8 cellular contexts compared by ENCODE assay signal in the genomic region with DNA sequence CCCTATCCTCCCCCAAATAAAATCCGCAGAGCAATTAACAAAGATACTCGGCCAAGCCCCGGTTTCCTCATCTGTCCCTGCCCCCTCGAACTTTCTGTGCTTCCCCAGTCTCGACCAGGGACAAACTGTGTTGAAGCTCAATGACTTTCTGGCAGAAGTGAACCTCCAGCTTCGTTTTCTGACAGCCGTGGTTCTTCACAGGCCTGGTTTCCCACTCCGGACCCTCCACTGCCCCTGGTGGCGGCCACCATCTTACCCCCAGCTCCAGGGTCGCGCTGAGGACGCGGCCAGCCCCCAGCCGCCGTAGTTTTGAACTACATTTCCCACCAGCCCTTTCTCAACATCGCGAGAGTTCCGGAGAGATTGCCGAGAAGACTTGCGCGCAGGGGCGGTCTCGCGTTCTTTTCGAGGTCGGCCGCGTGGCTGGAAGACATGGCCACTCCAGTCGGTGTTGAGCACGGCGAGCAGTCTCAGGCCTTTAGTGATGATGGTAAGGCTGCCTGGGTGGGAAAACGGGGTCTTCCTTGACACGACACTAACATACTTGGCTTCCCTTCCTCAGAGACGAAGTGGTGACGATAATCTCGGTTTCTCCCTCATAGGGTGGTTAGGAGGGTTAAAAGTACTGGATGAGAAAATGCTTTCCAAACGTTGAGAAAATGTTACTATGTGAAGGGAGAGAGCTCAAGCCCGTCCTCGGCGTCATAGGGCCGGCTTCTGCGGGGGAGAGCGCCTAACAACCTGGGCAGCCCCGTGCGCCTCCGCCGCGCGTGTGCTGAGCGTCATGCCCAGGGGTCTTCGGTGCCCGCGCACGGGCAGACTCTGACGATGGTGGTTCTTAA. TPM values are rescaled to one million over a fixed set of nuclear protein-coding genes. Genes with fewer than 3 reads are reported as not detected.
DNase-seq lines count a peak whose midpoint lies in the region; ATAC-seq and TF ChIP-seq lines count a peak whose summit lies in the region.

No MANE protein-coding gene starts in this region.

- CTCF ChIA-PET in activated B cell treated with CpG ODN at 0.5 μM for 24 hours (lab: Charles Lee): interaction anchor here (0.7 to 2.9 kb wide), 11 partner anchors 10 to 159 kb away, joined by 3 to 35 read pairs (median 6); no protein-coding TSS in a partner anchor

- TF ChIP-seq CTCF in AG09319 (IDR thresholded peaks at IDR 0.05; ENCODE audit: low read depth, low read length) (peak; percentile 62), activated B cell treated with CpG ODN at 0.5 μM for 24 hours (IDR thresholded peaks at IDR 0.05) (no peak)

- H3K36me3 Mint-ChIP-seq in activated B cell treated with CpG ODN at 0.5 μM for 24 hours (ENCODE audit: low read depth): peaks cover 40% of the 10 kb centered on the region

- H3K27ac Mint-ChIP-seq in activated B cell treated with CpG ODN at 0.5 μM for 24 hours: peak overlapping the region; percentile 98

- peak; percentile 87 for ATAC-seq in HG03175 (IDR thresholded peaks at IDR 0.05; ENCODE audit: unreplicated experiment)
- peak; percentile 90 for ATAC-seq in activated B cell treated with CpG ODN at 0.5 μM for 24 hours (ENCODE audit: low read depth)

- no peaks in the 10 kb centered on the region for H3K9me3 Mint-ChIP-seq in activated B cell treated with CpG ODN at 0.5 μM for 24 hours

- POLR2A ChIA-PET in activated B cell treated with CpG ODN at 0.5 μM for 24 hours (lab: Charles Lee): interaction anchor here (0.7 to 4.2 kb wide), 22 partner anchors 10 to 180 kb away, joined by 3 to 85 read pairs (median 4); a partner anchor contains a TSS

- H3K27me3 Mint-ChIP-seq in activated B cell treated with CpG ODN at 0.5 μM for 24 hours: no peaks in the 10 kb centered on the region

- in situ Hi-C loops in GM18951 (cut with MboI; ENCODE audit: low sequenced_read_pairs, unreplicated experiment): no loop called here

- peak overlapping the region; percentile 90 for H3K27ac ChIP-seq in caudate nucleus (ENCODE audit: low read depth, low read length)

- peak; percentile 93 for DNase-seq in AG09319 (ENCODE audit: extremely low read depth, low read depth)
- DNase-seq in NCI-H2227 treated with DMSO at 0.1 percent for 48 hours (lab: John Stamatoyannopoulos, UW): peak; percentile 98
- peak; percentile 87 for DNase-seq in activated B cell treated with CpG ODN at 0.5 μM for 24 hours
- peak in 59 of 61 donors; percentile 60 to 93 (median 82) for DNase-seq in caudate nucleus (lab: John Stamatoyannopoulos, UW)
- DNase-seq in iris pigment epithelial cell (ENCODE audit: low read depth): peak; percentile 96
- peak; percentile 89 to 93 for DNase-seq in stimulated activated CD4-positive, alpha-beta T cell treated with anti-CD3 and anti-CD28 coated beads, Interleukin-12 subunit alpha, Interleukin-12 subunit beta, amount 100 ng/mL, for 24 hours (ENCODE audit: low read depth in 2 of 2)

- peaks cover 68% of the 10 kb centered on the region for H3K4me1 Mint-ChIP-seq in activated B cell treated with CpG ODN at 0.5 μM for 24 hours

- peak; percentile 93 for TF ChIP-seq POLR2A in GM18951 (IDR thresholded peaks at IDR 0.05; ENCODE audit: extremely low read depth, insufficient read depth, insufficient read length)

- peak overlapping the region; percentile 95 for H3K4me3 Mint-ChIP-seq in activated B cell treated with CpG ODN at 0.5 μM for 24 hours

- intact Hi-C loops in activated B cell treated with CpG ODN at 0.5 μM for 24 hours (cut with micrococcal nuclease): loop anchor here (1.0 to 10.0 kb wide), 8 partner anchors 30 to 887 kb away; a partner anchor contains a TSS

RNA-seq across cellular contexts. Expression of a gene that starts 17.7 kb away (rescaled TPM):
- total RNA-seq in activated B cell treated with CpG ODN at 0.5 μM for 24 hours: 5.3 and 5.5 TPM in 2 replicates

RNA-seq across cellular contexts. Expression of a gene that starts 20.1 kb away (rescaled TPM):
- total RNA-seq in activated B cell treated with CpG ODN at 0.5 μM for 24 hours: 0.44 and 0.49 TPM in 2 replicates

RNA-seq across cellular contexts. Expression of a gene that starts 28.1 kb away (rescaled TPM):
- total RNA-seq in activated B cell treated with CpG ODN at 0.5 μM for 24 hours: not detected in 2 replicates

RNA-seq across cellular contexts. Expression of a gene that starts 56.4 kb away (rescaled TPM):
- total RNA-seq in activated B cell treated with CpG ODN at 0.5 μM for 24 hours: 150 and 189 TPM in 2 replicates

Comparison
In these comparisons a context has a peak if more than half of its experiments do, and no peak if none do; other contexts are left out.
1. Peak in every context shown above with its lines: DNase-seq, ATAC-seq and H3K27ac ChIP-seq.